18 cellular contexts compared by ENCODE assay signal in the genomic region with DNA sequence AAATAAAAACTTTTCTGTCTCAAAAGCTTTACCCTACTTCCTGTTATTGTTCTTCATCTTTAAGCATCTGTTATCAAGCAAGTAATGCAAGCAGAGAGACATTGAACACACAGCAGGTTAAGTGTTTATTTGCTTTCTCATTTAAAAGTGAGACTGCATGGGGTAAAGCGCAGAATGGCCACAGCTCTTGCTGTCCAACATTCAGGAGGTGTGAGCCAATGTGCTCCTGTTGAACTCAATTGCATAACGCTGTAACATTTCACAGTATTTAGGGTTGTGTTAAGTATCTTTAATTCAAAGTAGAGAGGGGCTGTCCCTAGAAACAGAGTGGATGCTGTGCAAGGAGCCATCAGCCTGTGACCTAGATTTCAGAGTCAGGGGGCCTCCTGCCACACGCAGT.
DNase-seq lines count a peak whose midpoint lies in the region; ATAC-seq and TF ChIP-seq lines count a peak whose summit lies in the region.
"Had no signal": no experiment of that assay in that cellular context is flagged by ENCODE, and none has a peak within 500 bp of the region (broad histone marks: within the 10 kb centered on the region; RNA-seq: fewer than 3 reads in every experiment).

No MANE protein-coding gene starts in this region.

- no peaks in the 10 kb centered on the region for H3K27me3 ChIP-seq in iPS-18a (ENCODE audit: control insufficient read depth, insufficient read depth, low read length)
- H3K27me3 ChIP-seq: heart right ventricle had no signal

- H3K36me3 ChIP-seq in iPS-18a (ENCODE audit: control insufficient read depth, low read depth, low read length): no peaks in the 10 kb centered on the region
- H3K36me3 ChIP-seq: heart right ventricle, thoracic aorta had no signal

- DNase-seq in NCI-H2107 treated with DMSO at 0.1 percent for 48 hours (lab: John Stamatoyannopoulos, UW; ENCODE audit: unreplicated experiment): peak; percentile 68
- no peak for DNase-seq in NCI-H2107 (lab: John Stamatoyannopoulos, UW)
- peak; percentile 85 for DNase-seq in NCI-H69 (lab: John Stamatoyannopoulos, UW)
- no peak for DNase-seq in coronary artery (ENCODE audit: low spot score)
- no peak for DNase-seq in NK-92 (lab: John Stamatoyannopoulos, UW; ENCODE audit: unreplicated experiment)
- no peak for DNase-seq in activated gamma-delta T cell treated with Interleukin-2 at 50 U/mL for 16 hours
- DNase-seq: activated CD4-positive, alpha-beta T cell treated with anti-CD3 and anti-CD28 coated beads, Interleukin-2, amount 50 U/mL, for 1 hour; activated gamma-delta T cell; amniotic stem cell; cerebellar nuclear complex; heart right ventricle; NCI-H1930; stimulated activated CD4-positive, alpha-beta T cell treated with anti-CD3 and anti-CD28 coated beads, Interleukin-12 subunit alpha, Interleukin-12 subunit beta, amount 100 ng/mL, for 4 hours had no signal

- H3K27ac ChIP-seq in iPS-18a (ENCODE audit: low read length): peak overlapping the region; percentile 83
- no peak overlapping the region for H3K27ac ChIP-seq in coronary artery
- H3K27ac ChIP-seq: C4-2B, heart right ventricle, thoracic aorta had no signal

- H3K4me3 ChIP-seq in iPS-18a (ENCODE audit: low read length) (peak overlapping the region; percentile 33), coronary artery (no peak overlapping the region)
- H3K4me3 ChIP-seq: heart right ventricle, thoracic aorta had no signal

- no peak for TF ChIP-seq CTCF in coronary artery (IDR thresholded peaks at IDR 0.05)

- no peaks in the 10 kb centered on the region for H3K9me3 ChIP-seq in iPS-18a (ENCODE audit: control insufficient read depth, low read depth, low read length)
- H3K9me3 ChIP-seq: heart right ventricle, thoracic aorta had no signal

- peaks cover 58% of the 10 kb centered on the region for H3K4me1 ChIP-seq in iPS-18a (ENCODE audit: control insufficient read depth, low read depth, low read length)
- H3K4me1 ChIP-seq: heart right ventricle had no signal

- peak overlapping the region; percentile 44 for H3K9ac ChIP-seq in iPS-18a (ENCODE audit: low read length)

- ATAC-seq in GM18907 (IDR thresholded peaks at IDR 0.05; ENCODE audit: unreplicated experiment): no peak
- ATAC-seq: heart right ventricle; stimulated activated effector memory CD8-positive, alpha-beta T cell treated with anti-CD3 and anti-CD28 coated beads, Interleukin-12 subunit alpha, Interleukin-12 subunit beta, amount 100 ng/mL, for 72 hours had no signal

Comparison
In these comparisons a context has a peak if more than half of its experiments do, and no peak if none do; other contexts are left out.
1. DNase-seq: peak in NCI-H2107 treated with DMSO at 0.1 percent for 48 hours (single experiment) and NCI-H69 (single experiment); none in NCI-H2107 (single experiment), coronary artery (single experiment), NK-92 (single experiment) and activated gamma-delta T cell treated with Interleukin-2 at 50 U/mL for 16 hours (single experiment).